In genomic region chr9:105693435-105694275, GRCh38 we compare ENCODE assay signal across 1 cellular context.
TF ChIP-seq lines count a peak whose summit lies in the region.

No MANE protein-coding gene starts in this region.

TF ChIP-seq in HCT116, 20 proteins besides CTCF, POLR2A, EP300 and RAD21 (continued from another document):
- TF ChIP-seq MAX (IDR thresholded peaks at IDR 0.05) (no peak), POLR2AphosphoS5 (IDR thresholded peaks at IDR 0.05; ENCODE audit: low read depth, low read length) (no peak), ELF1 (IDR thresholded peaks at IDR 0.05; ENCODE audit: borderline replicate concordance, low read depth) (no peak), TCF7L2 (IDR thresholded peaks at IDR 0.05; ENCODE audit: borderline replicate concordance, extremely low read depth, insufficient read depth, insufficient read length) (no peak), CBX3 (IDR thresholded peaks at IDR 0.05; ENCODE audit: low read depth) (no peak), EGR1 (IDR thresholded peaks at IDR 0.05; ENCODE audit: low read depth) (no peak)
